11 cellular contexts compared by ENCODE assay signal in the genomic region with DNA sequence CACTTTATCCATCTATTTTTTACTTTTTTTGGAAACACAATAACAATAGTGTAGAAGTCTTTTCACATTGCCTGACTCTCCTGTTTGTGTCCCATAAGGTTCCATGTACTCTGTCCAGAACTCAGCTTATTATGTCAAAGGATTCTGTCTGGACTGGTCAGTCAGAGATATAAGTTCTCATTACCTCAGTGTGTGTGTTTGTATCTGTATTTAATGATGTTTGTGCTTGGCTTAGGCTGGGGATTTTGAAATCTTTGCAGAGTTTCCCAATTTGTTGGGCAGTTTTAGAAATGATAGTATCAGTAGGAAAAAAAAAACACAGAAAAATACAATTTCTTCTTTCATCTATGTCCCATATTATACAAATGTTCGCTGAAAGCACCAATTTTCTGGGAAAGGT.
DNase-seq lines count a peak whose midpoint lies in the region; ATAC-seq lines count a peak whose summit lies in the region.
"Had no signal": no experiment of that assay in that cellular context is flagged by ENCODE, and none has a peak within 500 bp of the region (broad histone marks: within the 10 kb centered on the region; RNA-seq: fewer than 3 reads in every experiment).

No MANE protein-coding gene starts in this region.

- no peak overlapping the region for H4K91ac ChIP-seq in mesenchymal stem cell (ENCODE audit: low read length)

- no peaks in the 10 kb centered on the region for H3K27me3 ChIP-seq in HUES6 (ENCODE audit: control insufficient read depth, insufficient read depth, low read length)
- H3K27me3 ChIP-seq in mesenchymal stem cell (ENCODE audit: control insufficient read depth in 1 of 2, insufficient read depth in 1 of 2, low read length in 2 of 2): no peaks in the 10 kb centered on the region
- no peaks in the 10 kb centered on the region for H3K27me3 ChIP-seq in subcutaneous abdominal adipose tissue (ENCODE audit: control insufficient read depth in 5 of 5, insufficient read depth in 4 of 5, low read length in 5 of 5)

- 0 out of 2 replicates have a peak overlapping the region, but pooled peaks have one; percentile 33 for H3K27ac ChIP-seq in HUES6 (ENCODE audit: low read depth, low read length)
- H3K27ac ChIP-seq in mesenchymal stem cell (ENCODE audit: low read length, poor library complexity, severe bottlenecking): peak overlapping the region; percentile 72
- peak overlapping the region; percentile 97 for H3K27ac ChIP-seq in subcutaneous abdominal adipose tissue (ENCODE audit: low read depth, low read length)
- H3K27ac ChIP-seq: parathyroid adenoma had no signal

- H4K8ac ChIP-seq in mesenchymal stem cell (ENCODE audit: low read length): no peak overlapping the region

- H3K79me1 ChIP-seq in mesenchymal stem cell (replicated peaks; ENCODE audit: low read length, poor library complexity, severe bottlenecking): no peaks in the 10 kb centered on the region

- no peak overlapping the region for H2BK120ac ChIP-seq in mesenchymal stem cell (ENCODE audit: low read depth, low read length)

- H3K27me3 Mint-ChIP-seq in activated naive CD4-positive, alpha-beta T cell treated with anti-CD3 and anti-CD28 coated beads for 36 hours (ENCODE audit: low read depth): no peaks in the 10 kb centered on the region

- H3K18ac ChIP-seq in mesenchymal stem cell (ENCODE audit: low read depth in 1 of 2, low read length in 2 of 2): peak overlapping the region in 1 of 2 experiments; percentile 70

- H3K4me1 Mint-ChIP-seq in activated naive CD4-positive, alpha-beta T cell treated with anti-CD3 and anti-CD28 coated beads for 36 hours (ENCODE audit: low read depth): no peaks in the 10 kb centered on the region

- H3K4me1 ChIP-seq in HUES6 (ENCODE audit: control insufficient read depth, insufficient read depth, low read length): peaks cover 59% of the 10 kb centered on the region
- H3K4me1 ChIP-seq in mesenchymal stem cell (ENCODE audit: control insufficient read depth, insufficient read depth, low read depth, low read length): no peaks in the 10 kb centered on the region
- H3K4me1 ChIP-seq in subcutaneous abdominal adipose tissue (ENCODE audit: control insufficient read depth in 5 of 5, insufficient read depth in 5 of 5, low read length in 5 of 5): peaks cover 12 to 42% (median 39%) of the 10 kb centered on the region in 5 donors

- H2BK12ac ChIP-seq in mesenchymal stem cell (ENCODE audit: low read length in 2 of 2): no peak overlapping the region

- H3K36me3 ChIP-seq in HUES6 (ENCODE audit: control insufficient read depth, insufficient read depth, low read length): no peaks in the 10 kb centered on the region
- H3K36me3 ChIP-seq in mesenchymal stem cell (ENCODE audit: control insufficient read depth in 1 of 2, insufficient read depth in 2 of 2, low read depth in 1 of 2, low read length in 2 of 2): no peaks in the 10 kb centered on the region
- H3K36me3 ChIP-seq in subcutaneous abdominal adipose tissue (ENCODE audit: control insufficient read depth in 5 of 5, insufficient read depth in 5 of 5, low read length in 5 of 5): no peaks in the 10 kb centered on the region

- H3K4me3 ChIP-seq in HUES6 (ENCODE audit: low read depth, low read length) (no peak overlapping the region), mesenchymal stem cell (ENCODE audit: insufficient read depth in 1 of 2, low read depth in 1 of 2, low read length in 2 of 2) (no peak overlapping the region), subcutaneous abdominal adipose tissue (ENCODE audit: low read depth in 1 of 5, low read length in 5 of 5) (no peak overlapping the region)

- H2AK5ac ChIP-seq in mesenchymal stem cell (ENCODE audit: low read length, severe bottlenecking): no peak overlapping the region

- H3K4me2 ChIP-seq in mesenchymal stem cell (ENCODE audit: low read length, poor library complexity, severe bottlenecking): no peak overlapping the region

- intact Hi-C loops in activated naive CD4-positive, alpha-beta T cell treated with anti-CD3 and anti-CD28 coated beads for 36 hours (cut with micrococcal nuclease): loop anchor here (5.0 kb wide), 2 partner anchors 292 to 902 kb away; no protein-coding TSS in a partner anchor

- no peak overlapping the region for H3K4ac ChIP-seq in mesenchymal stem cell (ENCODE audit: low read depth in 1 of 2, low read length in 2 of 2)

- 80% methylated on average over 1 of the region's 1 CpG for WGBS in mesenchymal stem cell

- CTCF ChIA-PET in activated naive CD4-positive, alpha-beta T cell treated with anti-CD3 and anti-CD28 coated beads for 36 hours (lab: Charles Lee): interaction anchor here (0.8 to 1.4 kb wide), 2 partner anchors 268 to 876 kb away, joined by 3 read pairs; no protein-coding TSS in a partner anchor

- H2AFZ ChIP-seq in mesenchymal stem cell (ENCODE audit: low read depth, low read length): no peak overlapping the region
- H2AFZ ChIP-seq: parathyroid adenoma had no signal

- no peak overlapping the region for H3K4me3 Mint-ChIP-seq in activated naive CD4-positive, alpha-beta T cell treated with anti-CD3 and anti-CD28 coated beads for 36 hours

- H3K9me3 ChIP-seq in HUES6 (ENCODE audit: control insufficient read depth, insufficient read depth, low read depth, low read length) (no peaks in the 10 kb centered on the region), mesenchymal stem cell (ENCODE audit: control insufficient read depth, low read length) (no peaks in the 10 kb centered on the region), subcutaneous abdominal adipose tissue (ENCODE audit: control insufficient read depth in 5 of 5, low read length in 5 of 5) (no peaks in the 10 kb centered on the region)

- H3K27ac Mint-ChIP-seq in activated naive CD4-positive, alpha-beta T cell treated with anti-CD3 and anti-CD28 coated beads for 36 hours: no peak overlapping the region

- H3K9ac ChIP-seq in HUES6 (ENCODE audit: low read length) (no peak overlapping the region), mesenchymal stem cell (ENCODE audit: low read length) (peak overlapping the region; percentile 86), subcutaneous abdominal adipose tissue (ENCODE audit: low read length in 5 of 5) (peak overlapping the region in 3 of 5 donors; percentile 21 to 68 (median 52))
- H3K9ac ChIP-seq: parathyroid adenoma had no signal

- peak; percentile 30 for DNase-seq in dedifferentiated amniotic fluid mesenchymal stem cell (ENCODE audit: extremely low spot score)
- DNase-seq in mesenchymal stem cell: peak; percentile 77
- no peak for DNase-seq in activated naive CD4-positive, alpha-beta T cell treated with anti-CD3 and anti-CD28 coated beads for 36 hours
- DNase-seq in HK-2 (ENCODE audit: unreplicated experiment): no peak
- DNase-seq: activated CD4-positive, alpha-beta T cell treated with anti-CD3 and anti-CD28 coated beads, Interleukin-2, amount 50 U/mL, for 48 hours; NCI-H1417 had no signal

- no peak overlapping the region for H2BK15ac ChIP-seq in mesenchymal stem cell (ENCODE audit: low read depth, poor library complexity, severe bottlenecking)

- no peaks in the 10 kb centered on the region for H3K36me3 Mint-ChIP-seq in activated naive CD4-positive, alpha-beta T cell treated with anti-CD3 and anti-CD28 coated beads for 36 hours (ENCODE audit: low read depth)

- ATAC-seq in GM21381 (IDR thresholded peaks at IDR 0.05; ENCODE audit: unreplicated experiment) (no peak), HG02763 (IDR thresholded peaks at IDR 0.05; ENCODE audit: unreplicated experiment) (no peak)

- no peak overlapping the region for H3K14ac ChIP-seq in mesenchymal stem cell (ENCODE audit: low read length in 2 of 2)

- H3K23ac ChIP-seq in mesenchymal stem cell (ENCODE audit: low read length in 2 of 2): no peak overlapping the region

- no peaks in the 10 kb centered on the region for H3K9me3 Mint-ChIP-seq in activated naive CD4-positive, alpha-beta T cell treated with anti-CD3 and anti-CD28 coated beads for 36 hours

- H2BK5ac ChIP-seq in mesenchymal stem cell (ENCODE audit: low read depth, low read length, poor library complexity, severe bottlenecking): no peak overlapping the region

Comparison
In these comparisons a context has a peak if more than half of its experiments do, and no peak if none do; other contexts are left out.
1. H3K27ac ChIP-seq: peak in every context shown above with its lines; median percentile 97 in subcutaneous abdominal adipose tissue; 72 in mesenchymal stem cell; 33 in HUES6.
2. DNase-seq: peak in dedifferentiated amniotic fluid mesenchymal stem cell (single experiment) and mesenchymal stem cell (single experiment); none in activated naive CD4-positive, alpha-beta T cell treated with anti-CD3 and anti-CD28 coated beads for 36 hours (single experiment) and HK-2 (single experiment).